8 cellular contexts compared by ENCODE assay signal in genomic region chr6:157597461-157598312, GRCh38.
DNase-seq lines count a peak whose midpoint lies in the region; TF ChIP-seq lines count a peak whose summit lies in the region.

No MANE protein-coding gene starts in this region.

- H3K36me3 ChIP-seq in WERI-Rb-1 = no peaks in the 10 kb centered on the region
- no peaks in the 10 kb centered on the region for H3K36me3 ChIP-seq in transverse colon

- no peaks in the 10 kb centered on the region for H3K9me3 Mint-ChIP-seq in endothelial cell (ENCODE audit: unreplicated experiment)
- no peaks in the 10 kb centered on the region for H3K9me3 Mint-ChIP-seq in mesothelial cell of epicardium

- H3K36me3 Mint-ChIP-seq in endothelial cell (ENCODE audit: low read depth, unreplicated experiment) (peaks cover 16% of the 10 kb centered on the region), mesothelial cell of epicardium (no peaks in the 10 kb centered on the region)

- H3K9me3 ChIP-seq in WERI-Rb-1 (ENCODE audit: severe bottlenecking) (no peaks in the 10 kb centered on the region), transverse colon (no peaks in the 10 kb centered on the region)

- peaks cover 2 to 15% (median 9%) of the 10 kb centered on the region in 4 donors for H3K4me1 ChIP-seq in transverse colon

- no peak for TF ChIP-seq EP300 in transverse colon (IDR thresholded peaks at IDR 0.05; ENCODE audit: low read depth)

- no peak overlapping the region for H3K4me3 ChIP-seq in WERI-Rb-1 (ENCODE audit: low read depth, low read length)
- H3K4me3 ChIP-seq in transverse colon = no peak overlapping the region

- H3K27ac ChIP-seq in WERI-Rb-1 (0 out of 2 replicates have a peak overlapping the region, but pooled peaks have one; percentile 26), transverse colon (peak overlapping the region; percentile 57 to 66 (median 60))

- DNase-seq in NCI-H510A treated with DMSO at 0.1 percent for 48 hours (lab: John Stamatoyannopoulos, UW) (peak; percentile 3), NCI-H510A (lab: John Stamatoyannopoulos, UW) (no peak), WERI-Rb-1 (peak; percentile 57), endothelial cell (ENCODE audit: low spot score) (peak; percentile 47), mesothelial cell of epicardium (ENCODE audit: low spot score in 2 of 2, unreplicated experiment in 2 of 2) (peak in 1 of 2 experiments; percentile 45), transverse colon (peak; percentile 61), NCI-H1092 (lab: John Stamatoyannopoulos, UW) (no peak)

- H3K4me1 Mint-ChIP-seq in endothelial cell (ENCODE audit: unreplicated experiment) (peaks cover 10% of the 10 kb centered on the region), mesothelial cell of epicardium (peaks cover 21% of the 10 kb centered on the region)

- 0 to 34% methylated on average over 1 to 9 of the region's 9 CpGs for WGBS in transverse colon (ENCODE audit: low coverage in 1 of 2), 2 donors

- H3K27me3 ChIP-seq in WERI-Rb-1 (ENCODE audit: insufficient read depth, low read depth, severe bottlenecking) (no peaks in the 10 kb centered on the region), transverse colon (no peaks in the 10 kb centered on the region)

- peak; percentile 79 for TF ChIP-seq CTCF in LNCAP (IDR thresholded peaks at IDR 0.05)
- peak; percentile 79 for TF ChIP-seq CTCF in WERI-Rb-1 (IDR thresholded peaks at IDR 0.05; ENCODE audit: low read depth, low read length)
- peak; percentile 44 for TF ChIP-seq CTCF in endothelial cell (IDR thresholded peaks at IDR 0.05; ENCODE audit: unreplicated experiment)
- no peak for TF ChIP-seq CTCF in mesothelial cell of epicardium (IDR thresholded peaks at IDR 0.05; ENCODE audit: unreplicated experiment)
- TF ChIP-seq CTCF in transverse colon (IDR thresholded peaks at IDR 0.05) = peak; percentile 35 to 61 (median 51)

- H3K27me3 Mint-ChIP-seq in endothelial cell (ENCODE audit: unreplicated experiment) (peaks cover 3% of the 10 kb centered on the region), mesothelial cell of epicardium (ENCODE audit: low read depth) (no peaks in the 10 kb centered on the region)

- in situ Hi-C loops in transverse colon (cut with MboI; ENCODE audit: low pct_ligation_motif_present in 1 of 4, low pct_unique_long_range_greater_than_20kb in 1 of 4, low sequenced_read_pairs in 3 of 4) = loop anchor here in 1 of 4 donors (25.0 kb wide), 1 partner anchor 210 kb away; the partner anchor contains the start of gene ZDHHC14

- intact Hi-C loops in transverse colon (cut with DNase I; ENCODE audit: low total_unique reads) = no loop called here

- H3K27ac Mint-ChIP-seq in endothelial cell (ENCODE audit: unreplicated experiment) = no peak overlapping the region
- peak overlapping the region; percentile 75 for H3K27ac Mint-ChIP-seq in mesothelial cell of epicardium

- no peak for TF ChIP-seq POLR2A in transverse colon (IDR thresholded peaks at IDR 0.05)

- no peak overlapping the region for H3K4me3 Mint-ChIP-seq in endothelial cell (ENCODE audit: unreplicated experiment)
- H3K4me3 Mint-ChIP-seq in mesothelial cell of epicardium = no peak overlapping the region

Comparison
In these comparisons a context has a peak if more than half of its experiments do, and no peak if none do; other contexts are left out.
1. DNase-seq: peak in NCI-H510A treated with DMSO at 0.1 percent for 48 hours (single experiment), WERI-Rb-1 (single experiment), endothelial cell (single experiment) and transverse colon (single experiment); none in NCI-H510A (single experiment) and NCI-H1092 (single experiment).